ENCODE assay signal across 12 cellular contexts in the genomic region with DNA sequence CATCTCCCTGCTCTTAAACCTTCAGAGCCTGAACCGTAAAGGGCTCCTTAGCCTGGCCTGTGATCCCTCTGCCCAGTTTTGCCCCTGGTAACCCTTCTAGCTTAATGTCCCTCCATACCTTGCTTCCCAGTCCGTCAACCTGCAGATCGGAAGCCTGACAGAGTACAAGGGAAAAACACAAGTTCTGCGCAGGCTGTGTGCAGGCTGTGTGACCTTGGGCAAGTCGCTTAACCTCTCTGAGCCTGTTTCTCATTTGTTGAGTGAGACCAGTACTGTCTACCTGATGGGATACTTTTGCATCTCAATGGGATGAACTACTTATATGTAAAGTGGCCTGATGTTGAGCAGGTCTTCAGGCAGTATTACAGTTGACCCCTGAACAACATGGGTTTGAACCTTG. TPM values are rescaled to one million over a fixed set of nuclear protein-coding genes. Genes with fewer than 3 reads are reported as not detected.
DNase-seq lines count a peak whose midpoint lies in the region; ATAC-seq and TF ChIP-seq lines count a peak whose summit lies in the region.
"Had no signal": no experiment of that assay in that cellular context is flagged by ENCODE, and none has a peak within 500 bp of the region (broad histone marks: within the 10 kb centered on the region; RNA-seq: fewer than 3 reads in every experiment).

No MANE protein-coding gene starts in this region.

- ATAC-seq in activated T-cell treated with anti-CD3 and anti-CD28 coated beads, Interleukin-2, amount 50 U/mL, for 72 hours (replicated peaks in 1 of 2), result no peak
- ATAC-seq in Panc1, result no peak

- H3K79me2 ChIP-seq in trophoblast cell (ENCODE audit: control insufficient read depth, insufficient read depth, low read length, poor library complexity), result peaks cover 6% of the 10 kb centered on the region

- no peaks in the 10 kb centered on the region for H3K9me3 Mint-ChIP-seq in activated T-cell treated with anti-CD3 and anti-CD28 coated beads, Interleukin-2, amount 50 U/mL, for 72 hours
- no peaks in the 10 kb centered on the region for H3K9me3 Mint-ChIP-seq in endothelial cell (ENCODE audit: unreplicated experiment)

- TF ChIP-seq CTCF in Panc1 (IDR thresholded peaks at IDR 0.05) (no peak), endothelial cell (IDR thresholded peaks at IDR 0.05; ENCODE audit: unreplicated experiment) (no peak)

- peak overlapping the region; percentile 93; the same call in 1 of the 2 replicates for H3K27ac ChIP-seq in Panc1 (ENCODE audit: low read length)
- H3K27ac ChIP-seq in trophoblast cell (ENCODE audit: low read depth, low read length), result no peak overlapping the region
- H3K27ac ChIP-seq: Peyer's patch had no signal

- H4K91ac ChIP-seq in trophoblast cell (ENCODE audit: low read depth, low read length), result no peak overlapping the region

- DNase-seq in activated T-cell treated with anti-CD3 and anti-CD28 coated beads, Interleukin-2, amount 50 U/mL, for 72 hours, result no peak
- no peak for DNase-seq in activated T-cell treated with anti-CD3 and anti-CD28 coated beads, Interleukin-2, amount 50 U/mL, for 1 hour
- no peak for DNase-seq in Panc1 (ENCODE audit: low read depth, low spot score)
- no peak for DNase-seq in endothelial cell (ENCODE audit: low spot score)
- DNase-seq in trophoblast cell, result no peak
- DNase-seq in HuH-7 (ENCODE audit: low spot score), result no peak
- no peak for DNase-seq in NK-92 (lab: John Stamatoyannopoulos, UW; ENCODE audit: unreplicated experiment)
- no peak for DNase-seq in KBM-7
- DNase-seq: effector memory CD4-positive, alpha-beta T cell; IMR-90; NCI-H2107; Peyer's patch had no signal

- no CpG with 5 or more reads among the region's 5 CpGs for WGBS in trophoblast cell (ENCODE audit: extremely low coverage, insufficient coverage, insufficient read length)

- no peak overlapping the region for H3K14ac ChIP-seq in trophoblast cell (ENCODE audit: low read length)

- POLR2A ChIA-PET in Panc1 (lab: Charles Lee), result no interaction called here

- H3K23ac ChIP-seq in trophoblast cell (ENCODE audit: low read length), result no peak overlapping the region

- no peak overlapping the region for H4K8ac ChIP-seq in trophoblast cell (ENCODE audit: low read depth, low read length)

- H2BK5ac ChIP-seq in trophoblast cell (ENCODE audit: low read depth, low read length, poor library complexity), result no peak overlapping the region

- H3K36me3 ChIP-seq in Panc1 (ENCODE audit: control insufficient read depth, insufficient read depth, low read length), result no peaks in the 10 kb centered on the region
- H3K36me3 ChIP-seq in trophoblast cell (ENCODE audit: control insufficient read depth in 1 of 2, insufficient read depth in 2 of 2, low read length in 2 of 2), result peaks cover 9 to 25% of the 10 kb centered on the region in 2 experiments
- H3K36me3 ChIP-seq: Peyer's patch had no signal

- no peak overlapping the region for H3K18ac ChIP-seq in trophoblast cell (ENCODE audit: low read length)

- H3K36me3 Mint-ChIP-seq in activated T-cell treated with anti-CD3 and anti-CD28 coated beads, Interleukin-2, amount 50 U/mL, for 72 hours (ENCODE audit: insufficient read depth in 2 of 2), result peaks cover 3 to 7% of the 10 kb centered on the region in 2 donors
- H3K36me3 Mint-ChIP-seq in endothelial cell (ENCODE audit: low read depth, unreplicated experiment), result peaks cover 6% of the 10 kb centered on the region

- H4K12ac ChIP-seq in trophoblast cell (ENCODE audit: low read depth, low read length), result no peak overlapping the region

- H3K4me1 Mint-ChIP-seq in activated T-cell treated with anti-CD3 and anti-CD28 coated beads, Interleukin-2, amount 50 U/mL, for 72 hours (ENCODE audit: low read depth), result peaks cover 16% of the 10 kb centered on the region
- peaks cover 15% of the 10 kb centered on the region for H3K4me1 Mint-ChIP-seq in endothelial cell (ENCODE audit: unreplicated experiment)

- no peak overlapping the region for H3K9ac ChIP-seq in trophoblast cell (ENCODE audit: low read length)

- peak overlapping the region; percentile 43 for H3K4ac ChIP-seq in trophoblast cell (ENCODE audit: low read depth, low read length)

- H3K27me3 ChIP-seq in Panc1 (ENCODE audit: control insufficient read depth, insufficient read depth, low read length) (no peaks in the 10 kb centered on the region), trophoblast cell (ENCODE audit: insufficient read depth, low read length) (no peaks in the 10 kb centered on the region)
- H3K27me3 ChIP-seq: Peyer's patch had no signal

- H2AK5ac ChIP-seq in trophoblast cell (ENCODE audit: low read length), result no peak overlapping the region

- peaks cover 18% of the 10 kb centered on the region for H3K27me3 Mint-ChIP-seq in activated T-cell treated with anti-CD3 and anti-CD28 coated beads, Interleukin-2, amount 50 U/mL, for 72 hours (ENCODE audit: low read depth)
- peaks cover 6% of the 10 kb centered on the region for H3K27me3 Mint-ChIP-seq in endothelial cell (ENCODE audit: unreplicated experiment)

- CTCF ChIA-PET in Panc1 (lab: Charles Lee), result no interaction called here

- no peak overlapping the region for H2BK120ac ChIP-seq in trophoblast cell (ENCODE audit: insufficient read depth, low read length, poor library complexity)

- H2BK12ac ChIP-seq in trophoblast cell (ENCODE audit: low read length), result no peak overlapping the region

- intact Hi-C loops in Panc1 (cut with micrococcal nuclease; ENCODE audit: unreplicated experiment), result no loop called here

- in situ Hi-C loops in Panc1 (cut with HindIII; ENCODE audit: low pct_unique_long_range_greater_than_20kb, low sequenced_read_pairs), result no loop called here
- in situ Hi-C loops in KBM-7 (cut with MboI; ENCODE audit: low pct_unique_long_range_greater_than_20kb, low sequenced_read_pairs), result no loop called here

- H2AFZ ChIP-seq in trophoblast cell (ENCODE audit: insufficient read depth, low read length, poor library complexity), result no peak overlapping the region

- peak overlapping the region; percentile 6 for H3K27ac Mint-ChIP-seq in activated T-cell treated with anti-CD3 and anti-CD28 coated beads, Interleukin-2, amount 50 U/mL, for 72 hours
- no peak overlapping the region for H3K27ac Mint-ChIP-seq in endothelial cell (ENCODE audit: unreplicated experiment)

- peak overlapping the region; percentile 94 to 96 for H3K4me3 Mint-ChIP-seq in activated T-cell treated with anti-CD3 and anti-CD28 coated beads, Interleukin-2, amount 50 U/mL, for 72 hours
- peak overlapping the region; percentile 90 for H3K4me3 Mint-ChIP-seq in endothelial cell (ENCODE audit: unreplicated experiment)

- BruUV-seq in Panc1 (replicated peaks; lab: Mats Ljungman, UMichigan), result no TSS peak

- H3K4me1 ChIP-seq in Panc1 (ENCODE audit: control insufficient read depth, insufficient read depth, low read length) (peaks cover 13% of the 10 kb centered on the region; the same call in 1 of the 2 replicates), trophoblast cell (ENCODE audit: control insufficient read depth in 1 of 2, insufficient read depth in 2 of 2, low read length in 2 of 2) (peaks cover 3 to 4% of the 10 kb centered on the region in 2 experiments)

- peak overlapping the region; percentile 66 for H3K4me2 ChIP-seq in trophoblast cell (ENCODE audit: low read length)

- H3K9me3 ChIP-seq in Panc1 (ENCODE audit: control insufficient read depth, insufficient read depth, low read depth, low read length) (no peaks in the 10 kb centered on the region), trophoblast cell (ENCODE audit: insufficient read depth, low read depth, low read length) (no peaks in the 10 kb centered on the region)
- H3K9me3 ChIP-seq: Peyer's patch had no signal

- H3K79me1 ChIP-seq in trophoblast cell (ENCODE audit: low read length), result peaks cover 5% of the 10 kb centered on the region

- H3K4me3 ChIP-seq in Panc1 (ENCODE audit: low read depth in 2 of 2, low read length in 2 of 2), result no peak overlapping the region
- H3K4me3 ChIP-seq in trophoblast cell (ENCODE audit: low read depth, low read length), result no peak overlapping the region

RNA-seq across cellular contexts. Expression of a gene that starts 1.7 kb away (rescaled TPM):
- total RNA-seq in activated T-cell treated with anti-CD3 and anti-CD28 coated beads, Interleukin-2, amount 50 U/mL, for 72 hours, result 10 to 100 TPM; 10.8 to 13.9 TPM
- total RNA-seq in Panc1 (2021; ENCODE audit: unreplicated experiment), result 75.0 TPM
- polyA plus RNA-seq in Panc1 (2012; ENCODE audit: insufficient read length), result 78.8 TPM
- 26.5 TPM for total RNA-seq in endothelial cell (ENCODE audit: unreplicated experiment)
- polyA plus RNA-seq in trophoblast cell (2013), result 44.6 and 44.8 TPM in 2 replicates

RNA-seq across cellular contexts. Expression of a gene that starts 2.0 kb away (rescaled TPM):
- total RNA-seq in activated T-cell treated with anti-CD3 and anti-CD28 coated beads, Interleukin-2, amount 50 U/mL, for 72 hours, result 1 to 10 TPM; 4.6 to 6.2 TPM
- total RNA-seq in Panc1 (2021; ENCODE audit: unreplicated experiment) (63.3 TPM), endothelial cell (ENCODE audit: unreplicated experiment) (32.6 TPM)
- polyA plus RNA-seq in Panc1 (2012; ENCODE audit: insufficient read length), result 52.5 TPM
- polyA plus RNA-seq in trophoblast cell (2013), result 57.9 and 59.5 TPM in 2 replicates
